ENCODE assay signal across 33 cellular contexts in genomic region chr20:54398814-54399213, GRCh38.
"Had no signal": no experiment of that assay in that cellular context is flagged by ENCODE, and none has a peak within 500 bp of the region (broad histone marks: within the 10 kb centered on the region; RNA-seq: fewer than 3 reads in every experiment).

No MANE protein-coding gene starts in this region.

- FAIRE-seq: astrocyte, bronchial epithelial cell had no signal

- H3K9me3 ChIP-seq: adrenal gland, ascending aorta, body of pancreas, breast epithelium had no signal

- H3K4me1 ChIP-seq: adrenal gland, ascending aorta, body of pancreas, breast epithelium had no signal

- H3K4me3 ChIP-seq: adrenal gland, ascending aorta, body of pancreas, breast epithelium, cardiac muscle cell had no signal

- H3K36me3 ChIP-seq: adrenal gland, ascending aorta, brain microvascular endothelial cell, breast epithelium, cardiac muscle cell had no signal

- ATAC-seq: activated naive CD4-positive, alpha-beta T cell treated with anti-CD3 and anti-CD28 coated beads, Interleukin-2, amount 50 U/mL, for 72 hours; activated naive CD8-positive, alpha-beta T cell treated with anti-CD3 and anti-CD28 coated beads, Interleukin-2, amount 50 U/mL, for 24 hours; activated T-cell treated with anti-CD3 and anti-CD28 coated beads, Interleukin-2, amount 50 U/mL, for 4 hours; activated T-cell treated with anti-CD3 and anti-CD28 coated beads, Interleukin-2, amount 50 U/mL, for 72 hours; activated T-helper 17 cell treated with anti-CD3 and anti-CD28 coated beads, Interleukin-2, amount 50 U/mL, for 72 hours; body of pancreas had no signal

- H3K27ac ChIP-seq: adrenal gland, ascending aorta, body of pancreas, brain microvascular endothelial cell, breast epithelium, cardiac muscle cell had no signal

- H3K27me3 ChIP-seq: adrenal gland, ascending aorta, body of pancreas, brain microvascular endothelial cell, breast epithelium, cardiac muscle cell had no signal

- DNase-seq: activated effector memory CD4-positive, alpha-beta T cell treated with anti-CD3 and anti-CD28 coated beads, Interleukin-2, amount 50 U/mL, for 16 hours; activated effector memory CD4-positive, alpha-beta T cell treated with Interleukin-2 at 50 U/mL for 16 hours; activated gamma-delta T cell; activated gamma-delta T cell treated with Interleukin-2 at 50 U/mL for 16 hours; activated naive CD4-positive, alpha-beta T cell; activated naive CD4-positive, alpha-beta T cell treated with anti-CD3 and anti-CD28 coated beads for 36 hours; activated naive CD4-positive, alpha-beta T cell treated with anti-CD3 and anti-CD28 coated beads, Interleukin-2, amount 10 ng/mL, durations not matched to agents 7 days and 5 days; activated naive CD4-positive, alpha-beta T cell treated with anti-CD3 and anti-CD28 coated beads, Interleukin-2, amount 50 U/mL, for 16 hours; activated naive CD4-positive, alpha-beta T cell treated with Interleukin-2 at 50 U/mL for 16 hours; activated naive CD8-positive, alpha-beta T cell treated with anti-CD3 and anti-CD28 coated beads for 36 hours; activated naive CD8-positive, alpha-beta T cell treated with anti-CD3 and anti-CD28 coated beads, Interleukin-2, amount 10 ng/mL, durations not matched to agents 7 days and 5 days; activated naive CD8-positive, alpha-beta T cell treated with anti-CD3 and anti-CD28 coated beads, Interleukin-2, amount 50 U/mL, for 24 hours; activated T-cell treated with anti-CD3 and anti-CD28 coated beads, Interleukin-2, amount 50 U/mL, for 24 hours; activated T-cell treated with anti-CD3 and anti-CD28 coated beads, Interleukin-2, amount 50 U/mL, for 4 hours; activated T-cell treated with anti-CD3 and anti-CD28 coated beads, Interleukin-2, amount 50 U/mL, for 48 hours; activated T-cell treated with anti-CD3 and anti-CD28 coated beads, Interleukin-2, amount 50 U/mL, for 72 hours; adrenal gland; amniotic stem cell; amygdala; anterior cingulate cortex; aorta; body of pancreas; brain microvascular endothelial cell; caudate nucleus; central memory CD4-positive, alpha-beta T cell; cerebellar nuclear complex had no signal
